ENCODE assay signal across 30 cellular contexts in the genomic region with DNA sequence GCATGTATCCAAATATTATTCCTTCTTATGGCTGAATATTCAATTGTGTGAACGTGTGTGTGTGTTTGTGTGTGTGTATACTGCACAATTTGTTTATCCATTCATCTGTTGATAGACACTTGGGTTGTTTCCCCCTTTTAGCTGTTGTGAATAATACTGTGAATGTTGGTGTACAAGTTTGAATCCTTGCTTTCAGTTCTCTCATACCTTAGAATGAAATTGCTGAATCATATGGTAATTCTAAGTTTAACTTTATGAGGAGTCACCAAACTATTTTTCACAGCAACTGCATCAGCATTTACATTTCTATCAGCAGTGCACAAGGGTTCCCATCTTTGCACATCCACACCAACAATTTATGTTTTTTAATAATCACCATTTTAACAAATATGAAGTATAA.
DNase-seq lines count a peak whose midpoint lies in the region; TF ChIP-seq lines count a peak whose summit lies in the region.
"Had no signal": no experiment of that assay in that cellular context is flagged by ENCODE, and none has a peak within 500 bp of the region (broad histone marks: within the 10 kb centered on the region; RNA-seq: fewer than 3 reads in every experiment).

No MANE protein-coding gene starts in this region.

- intact Hi-C loops in dorsolateral prefrontal cortex (cut with DNase I): loop anchor here in 1 of 2 donors (10.0 kb wide), 1 partner anchor 116 kb away; the partner anchor contains the start of genes ANKIB1 and KRIT1

- H3K4me2 ChIP-seq in SK-N-SH: no peak overlapping the region; the same call in 1 of the 2 replicates
- H3K4me2 ChIP-seq: neural progenitor cell, PC-9 had no signal

- H3K4me3 ChIP-seq in SK-N-SH (ENCODE audit: low read depth in 2 of 2, low read length in 1 of 2) (no peak overlapping the region), dorsolateral prefrontal cortex (no peak overlapping the region)
- H3K4me3 ChIP-seq: HAP-1, left ventricle myocardium inferior, neural progenitor cell, PC-9, skin epidermis, suprapubic skin, upper lobe of left lung had no signal

- no peak overlapping the region for H2AFZ ChIP-seq in SK-N-SH (ENCODE audit: low read depth)
- H2AFZ ChIP-seq: neural progenitor cell, parathyroid adenoma, PC-9 had no signal

- H3K27ac ChIP-seq in SK-N-SH (ENCODE audit: low read depth in 2 of 2, low read length in 1 of 2) (peak overlapping the region in 1 of 2 experiments; percentile 19; a peak in 2 of 4 replicates), dorsolateral prefrontal cortex (peak overlapping the region in 35 of 59 donors; percentile 3 to 93 (median 46))
- H3K27ac ChIP-seq: left ventricle myocardium inferior, neural progenitor cell, parathyroid adenoma, PC-9, skin epidermis, suprapubic skin, upper lobe of left lung had no signal

- H4K20me1 ChIP-seq in SK-N-SH (ENCODE audit: insufficient read depth): no peaks in the 10 kb centered on the region

- peaks cover 0 to 7% of the 10 kb centered on the region in 2 experiments; a peak in 1 of 4 replicates for H3K4me1 ChIP-seq in SK-N-SH (ENCODE audit: control insufficient read depth in 1 of 2, insufficient read depth in 2 of 2, low read depth in 1 of 2, low read length in 1 of 2)
- H3K4me1 ChIP-seq: left ventricle myocardium inferior, neural progenitor cell, parathyroid adenoma, suprapubic skin, upper lobe of left lung had no signal

- H3K9me2 ChIP-seq in SK-N-SH: no peaks in the 10 kb centered on the region

- TF ChIP-seq RAD21 in SK-N-SH (IDR thresholded peaks at IDR 0.05; ENCODE audit: low read length): no peak

- no peak for TF ChIP-seq CTCF in SK-N-SH (IDR thresholded peaks at IDR 0.05)
- TF ChIP-seq CTCF in dorsolateral prefrontal cortex (IDR thresholded peaks at IDR 0.05 in 54 of 56, conservative IDR thresholded peaks at IDR 0.05 in 2 of 56; ENCODE audit: low read depth in 1 of 56, partially characterized antibody in 56 of 56): no peak

- POLR2A ChIA-PET in SK-N-SH (lab: Yijun Ruan, JAX): no interaction called here

- CTCF ChIA-PET in SK-N-SH (lab: Yijun Ruan, JAX): interaction anchor here (0.6 to 1.3 kb wide), 2 partner anchors 15 to 64 kb away, joined by 3 read pairs; no protein-coding TSS in a partner anchor

- H3K27me3 ChIP-seq in SK-N-SH (ENCODE audit: insufficient read depth): no peaks in the 10 kb centered on the region
- no peaks in the 10 kb centered on the region for H3K27me3 ChIP-seq in dorsolateral prefrontal cortex
- H3K27me3 ChIP-seq: neural progenitor cell, suprapubic skin, upper lobe of left lung had no signal

- TF ChIP-seq EP300 in SK-N-SH (IDR thresholded peaks at IDR 0.05; ENCODE audit: borderline replicate concordance in 1 of 2, low read depth in 1 of 2, low read length in 1 of 2): no peak

- no peaks in the 10 kb centered on the region for H3K79me2 ChIP-seq in SK-N-SH (ENCODE audit: insufficient read depth)
- H3K79me2 ChIP-seq: parathyroid adenoma had no signal

- peaks cover 36 to 59% of the 10 kb centered on the region in 2 experiments for H3K36me3 ChIP-seq in SK-N-SH (replicated peaks in 1 of 2; ENCODE audit: control insufficient read depth in 1 of 2, insufficient read depth in 2 of 2, low read length in 1 of 2)
- H3K36me3 ChIP-seq: HAP-1, neural progenitor cell had no signal

- H3F3A ChIP-seq in SK-N-SH (replicated peaks; ENCODE audit: insufficient read depth): peaks cover 6% of the 10 kb centered on the region

- DNase-seq in NOMO-1 treated with DMSO at 0.1 percent for 48 hours (lab: John Stamatoyannopoulos, UW; ENCODE audit: unreplicated experiment) (peak; percentile 32), NOMO-1 (lab: John Stamatoyannopoulos, UW; ENCODE audit: unreplicated experiment in 2 of 2) (no peak), SK-N-SH (no peak), dorsolateral prefrontal cortex (no peak), activated gamma-delta T cell (lab: John Stamatoyannopoulos, UW) (no peak), NAMALWA (ENCODE audit: low spot score) (no peak), NCI-H1092 treated with DMSO at 0.1 percent for 48 hours (lab: John Stamatoyannopoulos, UW) (no peak), germinal center (ENCODE audit: low spot score) (no peak)
- DNase-seq: 8988T; activated CD4-positive, alpha-beta memory T cell treated with anti-CD3 and anti-CD28 coated beads, Interleukin-2, amount 10 ng/mL, durations not matched to agents 7 days and 5 days; activated CD8-positive, alpha-beta memory T cell treated with anti-CD3 and anti-CD28 coated beads, Interleukin-2, amount 50 U/mL, for 4 hours; activated naive CD4-positive, alpha-beta T cell treated with anti-CD3 and anti-CD28 coated beads, Interleukin-2, amount 50 U/mL, for 16 hours; amygdala; effector CD4-positive, alpha-beta T cell; glutamatergic neuron; islet precursor cell; left ventricle myocardium inferior; mesendoderm; NCI-H1417; NCI-H2029; NCI-H524 treated with DMSO at 0.1 percent for 48 hours; PC-9; retina; stimulated activated naive B cell treated with anti-CD40 and anti-IgM and Interleukin-4, amounts not matched to agents 10 μg/mL and 1 μg/mL and 100 μg/mL, for 72 hours; upper lobe of left lung had no signal

- H3K9me3 ChIP-seq in SK-N-SH: no peaks in the 10 kb centered on the region
- H3K9me3 ChIP-seq: HAP-1, left ventricle myocardium inferior, suprapubic skin, upper lobe of left lung had no signal

- WGBS in SK-N-SH (ENCODE audit: low lambda C conversion rate): 93% methylated on average over 1 of the region's 1 CpG

- no peak overlapping the region for H3K9ac ChIP-seq in SK-N-SH
- H3K9ac ChIP-seq: neural progenitor cell, parathyroid adenoma had no signal

TF ChIP-seq in SK-N-SH, 30 proteins besides CTCF, POLR2A, EP300 and RAD21:
- TF ChIP-seq TAF1 (IDR thresholded peaks at IDR 0.05; ENCODE audit: borderline replicate concordance, low read depth, low read length): no peak
- TF ChIP-seq, protein P1, sequence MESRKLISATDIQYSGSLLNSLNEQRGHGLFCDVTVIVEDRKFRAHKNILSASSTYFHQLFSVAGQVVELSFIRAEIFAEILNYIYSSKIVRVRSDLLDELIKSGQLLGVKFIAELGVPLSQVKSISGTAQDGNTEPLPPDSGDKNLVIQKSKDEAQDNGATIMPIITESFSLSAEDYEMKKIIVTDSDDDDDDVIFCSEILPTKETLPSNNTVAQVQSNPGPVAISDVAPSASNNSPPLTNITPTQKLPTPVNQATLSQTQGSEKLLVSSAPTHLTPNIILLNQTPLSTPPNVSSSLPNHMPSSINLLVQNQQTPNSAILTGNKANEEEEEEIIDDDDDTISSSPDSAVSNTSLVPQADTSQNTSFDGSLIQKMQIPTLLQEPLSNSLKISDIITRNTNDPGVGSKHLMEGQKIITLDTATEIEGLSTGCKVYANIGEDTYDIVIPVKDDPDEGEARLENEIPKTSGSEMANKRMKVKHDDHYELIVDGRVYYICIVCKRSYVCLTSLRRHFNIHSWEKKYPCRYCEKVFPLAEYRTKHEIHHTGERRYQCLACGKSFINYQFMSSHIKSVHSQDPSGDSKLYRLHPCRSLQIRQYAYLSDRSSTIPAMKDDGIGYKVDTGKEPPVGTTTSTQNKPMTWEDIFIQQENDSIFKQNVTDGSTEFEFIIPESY (IDR thresholded peaks at IDR 0.05; ENCODE audit: borderline replicate concordance, low read depth): no peak
- TF ChIP-seq TCF12 (IDR thresholded peaks at IDR 0.05): no peak
- TF ChIP-seq TEAD4 (IDR thresholded peaks at IDR 0.05; ENCODE audit: borderline replicate concordance, insufficient read depth): no peak
- no peak for TF ChIP-seq MAX (IDR thresholded peaks at IDR 0.05; ENCODE audit: low read depth)
- no peak for TF ChIP-seq JUND (IDR thresholded peaks at IDR 0.05)
- TF ChIP-seq, protein P2, sequence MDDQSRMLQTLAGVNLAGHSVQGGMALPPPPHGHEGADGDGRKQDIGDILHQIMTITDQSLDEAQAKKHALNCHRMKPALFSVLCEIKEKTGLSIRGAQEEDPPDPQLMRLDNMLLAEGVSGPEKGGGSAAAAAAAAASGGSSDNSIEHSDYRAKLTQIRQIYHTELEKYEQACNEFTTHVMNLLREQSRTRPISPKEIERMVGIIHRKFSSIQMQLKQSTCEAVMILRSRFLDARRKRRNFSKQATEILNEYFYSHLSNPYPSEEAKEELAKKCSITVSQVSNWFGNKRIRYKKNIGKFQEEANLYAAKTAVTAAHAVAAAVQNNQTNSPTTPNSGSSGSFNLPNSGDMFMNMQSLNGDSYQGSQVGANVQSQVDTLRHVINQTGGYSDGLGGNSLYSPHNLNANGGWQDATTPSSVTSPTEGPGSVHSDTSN (IDR thresholded peaks at IDR 0.05): no peak
- no peak for TF ChIP-seq SIN3A (IDR thresholded peaks at IDR 0.05; ENCODE audit: borderline replicate concordance, low read depth, low read length)
- 0 out of 2 replicates have a peak, but pooled peaks have one; percentile 16 for TF ChIP-seq FOSL2 (IDR thresholded peaks at IDR 0.05; ENCODE audit: borderline replicate concordance, low read depth)
